In the genomic region with DNA sequence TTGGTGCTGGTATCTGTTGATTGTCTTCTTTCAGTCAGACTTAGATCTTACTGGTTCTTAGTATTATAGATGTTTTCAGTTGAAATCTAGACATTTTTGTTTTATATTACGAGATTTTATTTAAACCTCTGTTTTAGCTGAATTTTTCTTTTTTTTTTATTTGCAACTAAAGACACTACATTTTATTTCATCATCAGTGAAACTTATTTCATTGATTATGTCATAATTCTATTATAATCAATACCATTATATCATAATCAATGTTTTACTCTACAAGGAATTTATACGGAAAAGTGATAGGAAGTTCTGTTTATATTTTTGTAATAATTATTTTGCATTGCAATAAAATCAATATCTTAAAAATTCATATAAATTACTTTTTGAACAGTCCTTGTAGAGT, we compare ENCODE assay signal across 31 cellular contexts.
"Had no signal": no experiment of that assay in that cellular context is flagged by ENCODE, and none has a peak within 500 bp of the region (broad histone marks: within the 10 kb centered on the region; RNA-seq: fewer than 3 reads in every experiment).

No MANE protein-coding gene starts in this region.

- H3K27ac Mint-ChIP-seq: activated B cell treated with CpG ODN at 0.5 μM for 24 hours; activated CD8-positive, alpha-beta T cell treated with anti-CD3 and anti-CD28 coated beads for 36 hours; activated naive CD4-positive, alpha-beta T cell treated with anti-CD3 and anti-CD28 coated beads for 36 hours; activated naive CD4-positive, alpha-beta T cell treated with anti-CD3 and anti-CD28 coated beads, Interleukin-2, amount 50 U/mL, for 24 hours; activated naive CD8-positive, alpha-beta T cell treated with anti-CD3 and anti-CD28 coated beads for 36 hours; activated naive CD8-positive, alpha-beta T cell treated with anti-CD3 and anti-CD28 coated beads, Interleukin-2, amount 50 U/mL, for 24 hours; activated T-helper 17 cell treated with anti-CD3 and anti-CD28 coated beads, Interleukin-2, amount 50 U/mL, for 72 hours; T-cell; T-helper 1 cell treated with Interleukin-12 subunit alpha and Interleukin-12 subunit beta and Interleukin-4 antibody, amounts not matched to agents 30 μg/mL and 1 μg/mL, for 36 hours; T-helper 2 cell treated with Interferon-gamma antibody and Interleukin-4, amounts not matched to agents 5 μg/mL and 100 μg/mL, for 36 hours had no signal

- H3K36me3 Mint-ChIP-seq: activated naive CD4-positive, alpha-beta T cell treated with anti-CD3 and anti-CD28 coated beads, Interleukin-2, amount 50 U/mL, for 24 hours; T-cell had no signal

- H3K36me3 ChIP-seq: adrenal gland, colonic mucosa, gastroesophageal sphincter, WERI-Rb-1 had no signal

- DNase-seq: activated B cell treated with CpG ODN at 0.5 μM for 24 hours; activated CD4-positive, alpha-beta T cell treated with anti-CD3 and anti-CD28 coated beads for 48 hours; activated CD4-positive, alpha-beta T cell treated with anti-CD3 and anti-CD28 coated beads, Interleukin-2, amount 50 U/mL, for 1 hour; activated CD4-positive, alpha-beta T cell treated with anti-CD3 and anti-CD28 coated beads, Interleukin-2, amount 50 U/mL, for 48 hours; activated CD8-positive, alpha-beta memory T cell treated with anti-CD3 and anti-CD28 coated beads for 24 hours; activated CD8-positive, alpha-beta T cell treated with anti-CD3 and anti-CD28 coated beads for 36 hours; activated effector memory CD4-positive, alpha-beta T cell treated with Interleukin-2 at 50 U/mL for 16 hours; activated gamma-delta T cell treated with Interleukin-2 at 50 U/mL for 16 hours; activated naive CD4-positive, alpha-beta T cell treated with anti-CD3 and anti-CD28 coated beads for 36 hours; activated naive CD8-positive, alpha-beta T cell treated with anti-CD3 and anti-CD28 coated beads for 36 hours; activated naive CD8-positive, alpha-beta T cell treated with anti-CD3 and anti-CD28 coated beads, Interleukin-2, amount 50 U/mL, for 24 hours; activated T-cell treated with anti-CD3 and anti-CD28 coated beads, Interleukin-2, amount 50 U/mL, for 4 hours; adrenal gland; amygdala; aorta; body of pancreas; caudate nucleus; colonic mucosa; effector CD8-positive, alpha-beta T cell; foreskin fibroblast; SW 1271; T-cell; T1000; WERI-Rb-1 had no signal

- ATAC-seq: activated CD4-positive, CD25-positive, alpha-beta regulatory T cell treated with anti-CD3 and anti-CD28 coated beads, Interleukin-2, amount 50 U/mL, for 24 hours; activated CD8-positive, alpha-beta T cell treated with anti-CD3 and anti-CD28 coated beads for 36 hours; activated naive CD8-positive, alpha-beta T cell treated with anti-CD3 and anti-CD28 coated beads, Interleukin-2, amount 50 U/mL, for 24 hours; activated T-cell treated with anti-CD3 and anti-CD28 coated beads, Interleukin-2, amount 50 U/mL, for 4 hours; activated T-helper 17 cell treated with anti-CD3 and anti-CD28 coated beads, Interleukin-2, amount 50 U/mL, for 72 hours; body of pancreas; esophagus mucosa; gastroesophageal sphincter; T-cell had no signal

- H3K27me3 ChIP-seq: adrenal gland, body of pancreas, colonic mucosa, gastroesophageal sphincter had no signal

- H3K4me3 ChIP-seq: adrenal gland, body of pancreas, colonic mucosa, gastroesophageal sphincter had no signal

- H3K9me3 Mint-ChIP-seq: activated B cell treated with CpG ODN at 0.5 μM for 24 hours; activated naive CD4-positive, alpha-beta T cell treated with anti-CD3 and anti-CD28 coated beads for 36 hours; activated naive CD4-positive, alpha-beta T cell treated with anti-CD3 and anti-CD28 coated beads, Interleukin-2, amount 50 U/mL, for 24 hours; activated naive CD8-positive, alpha-beta T cell treated with anti-CD3 and anti-CD28 coated beads for 36 hours; activated naive CD8-positive, alpha-beta T cell treated with anti-CD3 and anti-CD28 coated beads, Interleukin-2, amount 50 U/mL, for 24 hours; activated T-cell treated with anti-CD3 and anti-CD28 coated beads, Interleukin-2, amount 50 U/mL, for 4 hours; T-helper 1 cell treated with Interleukin-12 subunit alpha and Interleukin-12 subunit beta and Interleukin-4 antibody, amounts not matched to agents 30 μg/mL and 1 μg/mL, for 36 hours; T-helper 2 cell treated with Interferon-gamma antibody and Interleukin-4, amounts not matched to agents 5 μg/mL and 100 μg/mL, for 36 hours had no signal

- H3K4me1 Mint-ChIP-seq: activated B cell treated with CpG ODN at 0.5 μM for 24 hours; activated naive CD4-positive, alpha-beta T cell treated with anti-CD3 and anti-CD28 coated beads, Interleukin-2, amount 50 U/mL, for 24 hours; activated naive CD8-positive, alpha-beta T cell treated with anti-CD3 and anti-CD28 coated beads for 36 hours; activated naive CD8-positive, alpha-beta T cell treated with anti-CD3 and anti-CD28 coated beads, Interleukin-2, amount 50 U/mL, for 24 hours; activated T-helper 17 cell treated with anti-CD3 and anti-CD28 coated beads, Interleukin-2, amount 50 U/mL, for 72 hours; T-cell had no signal

- H3K4me1 ChIP-seq: adrenal gland, body of pancreas, colonic mucosa, gastroesophageal sphincter had no signal

- H3K4me3 Mint-ChIP-seq: activated B cell treated with CpG ODN at 0.5 μM for 24 hours; activated CD8-positive, alpha-beta T cell treated with anti-CD3 and anti-CD28 coated beads for 36 hours; activated naive CD4-positive, alpha-beta T cell treated with anti-CD3 and anti-CD28 coated beads for 36 hours; activated naive CD4-positive, alpha-beta T cell treated with anti-CD3 and anti-CD28 coated beads, Interleukin-2, amount 50 U/mL, for 24 hours; activated naive CD8-positive, alpha-beta T cell treated with anti-CD3 and anti-CD28 coated beads for 36 hours; activated naive CD8-positive, alpha-beta T cell treated with anti-CD3 and anti-CD28 coated beads, Interleukin-2, amount 50 U/mL, for 24 hours; activated T-cell treated with anti-CD3 and anti-CD28 coated beads, Interleukin-2, amount 50 U/mL, for 4 hours; activated T-helper 17 cell treated with anti-CD3 and anti-CD28 coated beads, Interleukin-2, amount 50 U/mL, for 72 hours; T-cell; T-helper 1 cell treated with Interleukin-12 subunit alpha and Interleukin-12 subunit beta and Interleukin-4 antibody, amounts not matched to agents 30 μg/mL and 1 μg/mL, for 36 hours; T-helper 2 cell treated with Interferon-gamma antibody and Interleukin-4, amounts not matched to agents 5 μg/mL and 100 μg/mL, for 36 hours had no signal

- H3K27ac ChIP-seq: adrenal gland, body of pancreas, colonic mucosa, gastroesophageal sphincter, WERI-Rb-1 had no signal

- H3K9me3 ChIP-seq: adrenal gland, body of pancreas, colonic mucosa, gastroesophageal sphincter had no signal

- H3K27me3 Mint-ChIP-seq: activated naive CD4-positive, alpha-beta T cell treated with anti-CD3 and anti-CD28 coated beads, Interleukin-2, amount 50 U/mL, for 24 hours had no signal
